Comparison of ENCODE assay signal across 24 cellular contexts in the genomic region with DNA sequence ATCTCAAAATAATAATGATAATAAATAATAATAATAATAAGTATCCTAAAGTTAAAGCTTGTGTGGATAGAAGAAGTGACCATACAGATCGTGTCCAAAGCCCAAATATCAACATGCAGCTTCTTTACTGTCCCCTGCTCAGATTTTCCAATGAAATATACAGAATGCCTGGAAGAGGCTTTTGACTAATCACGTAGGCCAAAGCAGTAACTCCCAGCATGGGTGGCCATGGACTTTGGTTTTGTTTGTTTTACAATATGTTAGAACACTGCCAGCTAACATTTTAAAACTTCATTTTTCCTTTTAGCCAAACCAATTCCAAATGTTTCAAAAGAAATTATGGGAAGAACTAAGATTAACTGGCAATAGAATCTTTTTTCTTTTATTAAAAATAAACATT.
"Had no signal": no experiment of that assay in that cellular context is flagged by ENCODE, and none has a peak within 500 bp of the region (broad histone marks: within the 10 kb centered on the region; RNA-seq: fewer than 3 reads in every experiment).

No MANE protein-coding gene starts in this region.

- H3K27ac ChIP-seq: coronary artery, esophagus muscularis mucosa, gastrocnemius medialis, heart left ventricle, neural progenitor cell, psoas muscle, stomach, tibial artery had no signal

- H3K9me3 ChIP-seq: gastrocnemius medialis, psoas muscle, tibial artery had no signal

- H3K27me3 ChIP-seq: esophagus muscularis mucosa, gastrocnemius medialis, heart left ventricle, neural progenitor cell, stomach, tibial artery had no signal

- DNase-seq: dermis blood vessel endothelial cell; effector memory CD4-positive, alpha-beta T cell; gastrocnemius medialis; heart left ventricle; hypothalamus; immature natural killer cell; islet precursor cell; kidney glomerular epithelial cell; left colon; mesenchymal stem cell; mucosa of descending colon; naive thymus-derived CD4-positive, alpha-beta T cell; psoas muscle; stimulated activated CD4-positive, alpha-beta T cell treated with anti-CD3 and anti-CD28 coated beads, Interleukin-12 subunit alpha, Interleukin-12 subunit beta, amount 100 ng/mL, for 4 hours; stimulated activated CD4-positive, alpha-beta T cell treated with anti-CD3 and anti-CD28 coated beads, Interleukin-1b, Interleukin-23, amount 100 ng/mL, for 48 hours; stimulated activated CD4-positive, alpha-beta T cell treated with anti-CD3 and anti-CD28 coated beads, Interleukin-4, amount 100 ng/mL, for 1 hour; stimulated activated naive CD4-positive, alpha-beta T cell treated with Interleukin-2 at 50 U/mL for 16 hours; stomach; tibial artery had no signal

- H3K4me1 ChIP-seq: esophagus muscularis mucosa, gastrocnemius medialis, heart left ventricle, psoas muscle, tibial artery had no signal

- H3K4me3 ChIP-seq: coronary artery, esophagus muscularis mucosa, gastrocnemius medialis, heart left ventricle, mucosa of descending colon, neural progenitor cell, psoas muscle, smooth muscle cell, stomach, tibial artery had no signal

- ATAC-seq: gastrocnemius medialis; heart left ventricle; left colon; mucosa of descending colon; naive thymus-derived CD4-positive, alpha-beta T cell; psoas muscle; stimulated activated effector memory CD8-positive, alpha-beta T cell treated with anti-CD3 and anti-CD28 coated beads, Interleukin-12 subunit alpha, Interleukin-12 subunit beta, amount 100 ng/mL, for 72 hours had no signal

- H3K36me3 ChIP-seq: esophagus muscularis mucosa, gastrocnemius medialis, heart left ventricle, neural progenitor cell, stomach, tibial artery had no signal
